17 cellular contexts compared by ENCODE assay signal in the genomic region with DNA sequence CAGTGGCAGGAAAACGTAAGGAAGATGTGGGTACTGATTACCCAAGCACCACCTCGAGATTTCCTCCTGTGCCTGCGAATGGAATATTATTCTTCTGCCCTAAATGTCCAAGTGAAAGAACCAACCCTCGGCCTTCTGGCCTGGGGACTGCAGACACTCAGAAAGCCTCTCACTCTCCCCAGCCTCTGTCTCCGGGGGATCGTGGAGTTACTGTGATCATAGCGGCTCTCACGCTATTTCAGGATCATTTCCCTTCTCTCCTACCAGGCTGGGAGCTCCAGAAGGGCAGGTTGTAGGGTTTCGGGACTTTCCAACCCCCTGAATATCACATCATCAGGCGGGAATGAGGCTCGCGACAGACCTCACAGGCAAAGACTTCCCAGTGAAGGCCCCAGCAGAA.
"Had no signal": no experiment of that assay in that cellular context is flagged by ENCODE, and none has a peak within 500 bp of the region (broad histone marks: within the 10 kb centered on the region; RNA-seq: fewer than 3 reads in every experiment).

No MANE protein-coding gene starts in this region.

- H3K4me1 ChIP-seq: gastrocnemius medialis had no signal

- H3K4me3 ChIP-seq: coronary artery, gastrocnemius medialis, lung, spleen had no signal

- H3K4me3 Mint-ChIP-seq: neural crest cell; stimulated activated memory B cell treated with anti-CD40 and anti-IgM and Interleukin-4, amounts not matched to agents 10 μg/mL and 1 μg/mL and 100 μg/mL, for 72 hours; stimulated activated naive CD8-positive, alpha-beta T cell treated with anti-CD3 and anti-CD28 coated beads, Interleukin-15, Interleukin-2, amounts not matched to agents 100 ng/mL and 50 ng/mL, for 24 hours had no signal

- H3K27me3 ChIP-seq: gastrocnemius medialis, spleen had no signal

- H3K9me3 Mint-ChIP-seq: naive B cell; stimulated activated memory B cell treated with anti-CD40 and anti-IgM and Interleukin-4, amounts not matched to agents 10 μg/mL and 1 μg/mL and 100 μg/mL, for 72 hours; stimulated activated naive CD8-positive, alpha-beta T cell treated with anti-CD3 and anti-CD28 coated beads, Interleukin-15, Interleukin-2, amounts not matched to agents 100 ng/mL and 50 ng/mL, for 24 hours had no signal

- H3K27me3 Mint-ChIP-seq: naive B cell; stimulated activated memory B cell treated with anti-CD40 and anti-IgM and Interleukin-4, amounts not matched to agents 10 μg/mL and 1 μg/mL and 100 μg/mL, for 72 hours; stimulated activated naive CD8-positive, alpha-beta T cell treated with anti-CD3 and anti-CD28 coated beads, Interleukin-15, Interleukin-2, amounts not matched to agents 100 ng/mL and 50 ng/mL, for 24 hours had no signal

- H3K27ac Mint-ChIP-seq: stimulated activated naive CD8-positive, alpha-beta T cell treated with anti-CD3 and anti-CD28 coated beads, Interleukin-15, Interleukin-2, amounts not matched to agents 100 ng/mL and 50 ng/mL, for 24 hours had no signal

- H3K27ac ChIP-seq: coronary artery, gastrocnemius medialis had no signal

- DNase-seq: effector CD4-positive, alpha-beta T cell; gastrocnemius medialis; left colon; left ventricle myocardium superior; mesendoderm; naive B cell; spleen; stimulated activated CD4-positive, alpha-beta T cell treated with anti-CD3 and anti-CD28 coated beads, Interleukin-15, amount 100 ng/mL, for 24 hours; stimulated activated CD4-positive, alpha-beta T cell treated with anti-CD3 and anti-CD28 coated beads, Interleukin-1b, Interleukin-23, amount 100 ng/mL, for 48 hours; stimulated activated CD4-positive, alpha-beta T cell treated with anti-CD3 and anti-CD28 coated beads, Interleukin-4, amount 100 ng/mL, for 24 hours; trophoblast cell had no signal

- H3K9me3 ChIP-seq: gastrocnemius medialis, spleen had no signal

- ATAC-seq: gastrocnemius medialis; left colon; left ventricle myocardium superior; sciatic nerve; stimulated activated memory B cell treated with anti-CD40 and anti-IgM and Interleukin-4, amounts not matched to agents 10 μg/mL and 1 μg/mL and 100 μg/mL, for 72 hours had no signal
